ENCODE assay signal across 10 cellular contexts in genomic region chr9:70081120-70081495, GRCh38. TPM values are rescaled to one million over a fixed set of nuclear protein-coding genes. Genes with fewer than 3 reads are reported as not detected.
A peak's percentile ranks its signal among the peaks of the same experiment; 100 is the strongest.
DNase-seq lines count a peak whose midpoint lies in the region; ATAC-seq and TF ChIP-seq lines count a peak whose summit lies in the region.
"Had no signal": no experiment of that assay in that cellular context is flagged by ENCODE, and none has a peak within 500 bp of the region (broad histone marks: within the 10 kb centered on the region; RNA-seq: fewer than 3 reads in every experiment).

No MANE protein-coding gene starts in this region.

- no peak for ATAC-seq in thoracic aorta (ENCODE audit: insufficient number of reproducible peaks, low FRiP score, low read depth)
- no peak for ATAC-seq in naive thymus-derived CD8-positive, alpha-beta T cell

- peaks cover 5 to 38% (median 12%) of the 10 kb centered on the region in 5 donors for H3K27me3 Mint-ChIP-seq in naive thymus-derived CD8-positive, alpha-beta T cell

- in situ Hi-C loops in astrocyte of the cerebellum (cut with HindIII; ENCODE audit: low sequenced_read_pairs) = no loop called here

- no peak overlapping the region for H3K4me3 Mint-ChIP-seq in naive thymus-derived CD8-positive, alpha-beta T cell
- H3K4me3 Mint-ChIP-seq: T-helper 2 cell treated with Interferon-gamma antibody and Interleukin-4, amounts not matched to agents 5 μg/mL and 100 μg/mL, for 36 hours had no signal

- no peaks in the 10 kb centered on the region for H3K36me3 Mint-ChIP-seq in naive thymus-derived CD8-positive, alpha-beta T cell

- POLR2A ChIA-PET in naive thymus-derived CD8-positive, alpha-beta T cell (lab: Charles Lee) = no interaction called here
- POLR2A ChIA-PET in RWPE1 (lab: Yijun Ruan, JAX; ENCODE audit: low non-redundant PET) = no interaction called here

- TF ChIP-seq CTCF in astrocyte of the cerebellum (IDR thresholded peaks at IDR 0.05; ENCODE audit: low read depth, low read length, missing control alignments) (no peak), kidney epithelial cell (IDR thresholded peaks at IDR 0.05; ENCODE audit: insufficient read depth, low read length, poor library complexity, severe bottlenecking) (no peak), thoracic aorta (IDR thresholded peaks at IDR 0.05) (no peak), RWPE1 (conservative IDR thresholded peaks at IDR 0.05; ENCODE audit: low read depth) (no peak)

- H3K4me3 ChIP-seq in astrocyte of the cerebellum (ENCODE audit: low read depth, low read length) (no peak overlapping the region), kidney epithelial cell (ENCODE audit: low read depth, low read length) (no peak overlapping the region), thoracic aorta (no peak overlapping the region)

- H3K36me3 ChIP-seq in kidney epithelial cell (ENCODE audit: control insufficient read depth, insufficient read depth, low read length) (no peaks in the 10 kb centered on the region), thoracic aorta (no peaks in the 10 kb centered on the region)

- H3K27me3 ChIP-seq in kidney epithelial cell (ENCODE audit: control insufficient read depth, insufficient read depth, low read length) (no peaks in the 10 kb centered on the region), thoracic aorta (replicated peaks; ENCODE audit: insufficient read depth) (no peaks in the 10 kb centered on the region)

- CTCF ChIA-PET in RWPE1 (lab: Yijun Ruan, JAX) = interaction anchor here (0.6 kb wide), 1 partner anchor 134 kb away, joined by 3 read pairs; no protein-coding TSS in a partner anchor

- no peaks in the 10 kb centered on the region for H3K4me1 Mint-ChIP-seq in naive thymus-derived CD8-positive, alpha-beta T cell

- H3K9me3 Mint-ChIP-seq in naive thymus-derived CD8-positive, alpha-beta T cell = peaks cover 0 to 3% (median 0%) of the 10 kb centered on the region in 9 donors
- H3K9me3 Mint-ChIP-seq: T-helper 2 cell treated with Interferon-gamma antibody and Interleukin-4, amounts not matched to agents 5 μg/mL and 100 μg/mL, for 36 hours had no signal

- DNase-seq in HT1080 (ENCODE audit: low read depth) = peak; percentile 92
- DNase-seq in astrocyte of the cerebellum (ENCODE audit: low read depth) = peak; percentile 50
- peak; percentile 43 for DNase-seq in kidney epithelial cell (ENCODE audit: low read depth)
- no peak for DNase-seq in thoracic aorta (ENCODE audit: low spot score)
- DNase-seq in foreskin melanocyte = no peak
- no peak for DNase-seq in naive thymus-derived CD8-positive, alpha-beta T cell
- no peak for DNase-seq in RWPE1 (ENCODE audit: low spot score)
- DNase-seq: activated T-cell treated with anti-CD3 and anti-CD28 coated beads, Interleukin-2, amount 50 U/mL, for 1 hour; NCI-H2107 had no signal

- H3K4me1 ChIP-seq in thoracic aorta (ENCODE audit: control insufficient read depth in 1 of 2, low read depth in 2 of 2) = peaks cover 9 to 47% of the 10 kb centered on the region in 2 donors

- no peak overlapping the region for H3K27ac Mint-ChIP-seq in naive thymus-derived CD8-positive, alpha-beta T cell
- H3K27ac Mint-ChIP-seq: T-helper 2 cell treated with Interferon-gamma antibody and Interleukin-4, amounts not matched to agents 5 μg/mL and 100 μg/mL, for 36 hours had no signal

- H3K27ac ChIP-seq in thoracic aorta = peak overlapping the region; percentile 60 to 66
- H3K27ac ChIP-seq in RWPE1 = no peak overlapping the region

- H3K9me3 ChIP-seq in thoracic aorta = no peaks in the 10 kb centered on the region

RNA-seq across cellular contexts. Expression of gene MAMDC2, which starts 37.5 kb away (rescaled TPM):
- 0.17 and 0.37 TPM in 2 replicates for total RNA-seq in HT1080 (2014; rRNA removed; shearing (Covaris generic))
- polyA plus RNA-seq in HT1080 (2015; cell fraction: cytosol; rRNA removed) = 0.37 and 0.43 TPM in 2 replicates
- 0.31 and 0.48 TPM in 2 replicates for polyA plus RNA-seq in HT1080 (2015; cell fraction: nucleus; rRNA removed)
- total RNA-seq in kidney epithelial cell (12.2 and 13.4 TPM in 2 replicates), thoracic aorta (10 to 100 TPM; 25.4 to 29.0 TPM)
- total RNA-seq in naive thymus-derived CD8-positive, alpha-beta T cell = not detected
- under 1 TPM in 1 of 3 donors, not detected in 2; 0.19 TPM for polyA plus RNA-seq in naive thymus-derived CD8-positive, alpha-beta T cell

Comparison
In these comparisons a context has a peak if more than half of its experiments do, and no peak if none do; other contexts are left out.
1. DNase-seq: peak in HT1080 (single experiment), astrocyte of the cerebellum (single experiment) and kidney epithelial cell (single experiment); none in thoracic aorta (single experiment), foreskin melanocyte (single experiment), naive thymus-derived CD8-positive, alpha-beta T cell (0 of 10) and RWPE1 (single experiment).